In the genomic region with DNA sequence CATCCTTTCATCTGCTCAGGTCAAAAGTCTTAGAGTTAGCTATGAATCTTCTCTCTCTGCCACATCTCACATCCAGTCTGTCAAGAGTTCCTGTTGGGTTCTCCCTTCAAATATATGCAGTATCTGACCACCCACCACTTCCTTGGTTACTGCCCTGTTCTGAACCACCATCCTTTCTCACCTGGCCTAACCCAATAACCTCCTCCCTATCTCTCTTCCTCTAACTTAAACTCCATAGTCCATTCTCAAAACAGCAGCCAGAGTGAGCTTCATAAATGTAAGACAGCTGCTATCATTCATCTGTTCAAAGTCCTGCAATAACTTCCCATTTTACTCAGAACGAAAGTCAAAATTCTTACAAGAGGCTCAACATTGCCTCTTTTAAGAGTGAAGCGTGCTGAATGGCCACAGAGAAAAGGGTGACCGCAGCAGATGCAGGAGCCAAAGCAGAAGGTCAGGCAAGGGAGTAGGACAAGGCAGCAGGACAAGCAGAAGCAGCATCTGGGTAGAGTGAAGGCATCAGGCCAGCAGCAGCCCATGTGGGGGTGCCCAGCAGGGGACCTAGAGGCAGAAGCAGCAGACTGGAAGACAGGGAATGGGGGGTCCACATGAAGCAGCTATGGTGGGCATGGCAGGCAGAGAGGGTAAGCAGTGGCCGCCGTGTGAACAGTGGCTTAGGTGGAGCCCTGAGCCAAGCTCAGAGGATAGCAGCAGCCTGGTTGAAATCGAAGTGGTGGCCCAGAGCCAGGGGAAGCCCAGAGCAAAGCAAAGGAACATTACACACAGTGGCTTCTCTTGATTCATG, we compare ENCODE assay signal across 1 cellular context.
TF ChIP-seq lines count a peak whose summit lies in the region.

No MANE protein-coding gene starts in this region.

TF ChIP-seq in GM12878, 131 proteins besides CTCF, POLR2A, EP300 and RAD21 (continued from another document):
- TF ChIP-seq SIX5 (IDR thresholded peaks at IDR 0.05; ENCODE audit: low read depth, low read length, severe bottlenecking) (no peak), BACH1 (IDR thresholded peaks at IDR 0.05; ENCODE audit: borderline replicate concordance) (peak; percentile 70; the same call in 1 of the 2 replicates), YBX1 (IDR thresholded peaks at IDR 0.05) (no peak), SUPT20H (IDR thresholded peaks at IDR 0.05; ENCODE audit: borderline replicate concordance, control insufficient read depth, low read depth, low read length) (no peak), BRCA1 (IDR thresholded peaks at IDR 0.05; ENCODE audit: low read depth, low read length) (no peak), ZNF384 (IDR thresholded peaks at IDR 0.05; ENCODE audit: borderline replicate concordance, low read depth, low read length) (no peak), POU2F2 (IDR thresholded peaks at IDR 0.05; ENCODE audit: borderline replicate concordance, low read depth, low read length) (peak; percentile 78), SREBF2 (IDR thresholded peaks at IDR 0.05; ENCODE audit: low read length) (no peak), KDM1A (IDR thresholded peaks at IDR 0.05; ENCODE audit: borderline replicate concordance) (no peak), MEF2B (IDR thresholded peaks at IDR 0.05; ENCODE audit: partially characterized antibody, poor library complexity, severe bottlenecking) (peak; percentile 78), TCF3 (IDR thresholded peaks at IDR 0.05; ENCODE audit: borderline replicate concordance, insufficient read depth, low read depth, low read length) (peak; percentile 96), TBL1XR1 (IDR thresholded peaks at IDR 0.05; ENCODE audit: low read depth, low read length) (no peak; the same call in 1 of the 2 replicates), TCF7 (IDR thresholded peaks at IDR 0.05; ENCODE audit: borderline replicate concordance) (peak; percentile 70), RUNX3 (IDR thresholded peaks at IDR 0.05; ENCODE audit: low read length) (peak; percentile 98), POLR2AphosphoS2 (IDR thresholded peaks at IDR 0.05; ENCODE audit: low read depth, low read length) (no peak), LARP7 (IDR thresholded peaks at IDR 0.05) (peak; percentile 67; the same call in 1 of the 2 replicates), STAT1 (conservative IDR thresholded peaks at IDR 0.05) (peak; percentile 65; the same call in 1 of the 2 replicates), MTA3 (IDR thresholded peaks at IDR 0.05; ENCODE audit: borderline replicate concordance, low read length) (peak; percentile 88; the same call in 1 of the 2 replicates), PML (IDR thresholded peaks at IDR 0.05; ENCODE audit: low read length) (peak; percentile 75; the same call in 1 of the 2 replicates), HDAC6 (IDR thresholded peaks at IDR 0.05; ENCODE audit: unreplicated experiment) (no peak), PAX8 (IDR thresholded peaks at IDR 0.05) (no peak)
- TF ChIP-seq, protein P1, sequence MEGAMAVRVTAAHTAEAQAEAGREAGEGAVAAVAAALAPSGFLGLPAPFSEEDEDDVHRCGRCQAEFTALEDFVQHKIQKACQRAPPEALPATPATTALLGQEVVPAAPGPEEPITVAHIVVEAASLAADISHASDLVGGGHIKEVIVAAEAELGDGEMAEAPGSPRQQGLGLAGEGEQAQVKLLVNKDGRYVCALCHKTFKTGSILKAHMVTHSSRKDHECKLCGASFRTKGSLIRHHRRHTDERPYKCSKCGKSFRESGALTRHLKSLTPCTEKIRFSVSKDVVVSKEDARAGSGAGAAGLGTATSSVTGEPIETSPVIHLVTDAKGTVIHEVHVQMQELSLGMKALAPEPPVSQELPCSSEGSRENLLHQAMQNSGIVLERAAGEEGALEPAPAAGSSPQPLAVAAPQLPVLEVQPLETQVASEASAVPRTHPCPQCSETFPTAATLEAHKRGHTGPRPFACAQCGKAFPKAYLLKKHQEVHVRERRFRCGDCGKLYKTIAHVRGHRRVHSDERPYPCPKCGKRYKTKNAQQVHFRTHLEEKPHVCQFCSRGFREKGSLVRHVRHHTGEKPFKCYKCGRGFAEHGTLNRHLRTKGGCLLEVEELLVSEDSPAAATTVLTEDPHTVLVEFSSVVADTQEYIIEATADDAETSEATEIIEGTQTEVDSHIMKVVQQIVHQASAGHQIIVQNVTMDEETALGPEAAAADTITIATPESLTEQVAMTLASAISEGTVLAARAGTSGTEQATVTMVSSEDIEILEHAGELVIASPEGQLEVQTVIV (IDR thresholded peaks at IDR 0.05; ENCODE audit: borderline replicate concordance, partially characterized antibody): no peak
- TF ChIP-seq, protein P2, sequence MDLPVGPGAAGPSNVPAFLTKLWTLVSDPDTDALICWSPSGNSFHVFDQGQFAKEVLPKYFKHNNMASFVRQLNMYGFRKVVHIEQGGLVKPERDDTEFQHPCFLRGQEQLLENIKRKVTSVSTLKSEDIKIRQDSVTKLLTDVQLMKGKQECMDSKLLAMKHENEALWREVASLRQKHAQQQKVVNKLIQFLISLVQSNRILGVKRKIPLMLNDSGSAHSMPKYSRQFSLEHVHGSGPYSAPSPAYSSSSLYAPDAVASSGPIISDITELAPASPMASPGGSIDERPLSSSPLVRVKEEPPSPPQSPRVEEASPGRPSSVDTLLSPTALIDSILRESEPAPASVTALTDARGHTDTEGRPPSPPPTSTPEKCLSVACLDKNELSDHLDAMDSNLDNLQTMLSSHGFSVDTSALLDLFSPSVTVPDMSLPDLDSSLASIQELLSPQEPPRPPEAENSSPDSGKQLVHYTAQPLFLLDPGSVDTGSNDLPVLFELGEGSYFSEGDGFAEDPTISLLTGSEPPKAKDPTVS (IDR thresholded peaks at IDR 0.05; ENCODE audit: low read depth, low read length): no peak
- TF ChIP-seq, protein P3, sequence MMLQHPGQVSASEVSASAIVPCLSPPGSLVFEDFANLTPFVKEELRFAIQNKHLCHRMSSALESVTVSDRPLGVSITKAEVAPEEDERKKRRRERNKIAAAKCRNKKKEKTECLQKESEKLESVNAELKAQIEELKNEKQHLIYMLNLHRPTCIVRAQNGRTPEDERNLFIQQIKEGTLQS (IDR thresholded peaks at IDR 0.05; ENCODE audit: borderline replicate concordance, extremely low read depth, low read depth, low read length): no peak
